In genomic region chr4:41934813-41935651, GRCh38 we compare ENCODE assay signal across 8 cellular contexts. TPM values are rescaled to one million over a fixed set of nuclear protein-coding genes. Genes with fewer than 3 reads are reported as not detected.
DNase-seq lines count a peak whose midpoint lies in the region; ATAC-seq and TF ChIP-seq lines count a peak whose summit lies in the region.

TSS of gene TMEM33 (plus strand) at chr4:41935429. CDS start at chr4:41935485, 56 bp downstream.

- DNase-seq in C1 segment of cervical spinal cord (lab: John Stamatoyannopoulos, UW) (peak in 13 of 14 donors; percentile 43 to 88 (median 80)), NCI-H748 (lab: John Stamatoyannopoulos, UW; ENCODE audit: unreplicated experiment) (peak; percentile 89), left lung (peak; percentile 88 to 89)
- DNase-seq in activated CD4-positive, alpha-beta T cell treated with anti-CD3 and anti-CD28 coated beads, Interleukin-2, amount 50 U/mL, for 1 hour = peak; percentile 71
- peak; percentile 66 to 68 for DNase-seq in stimulated activated CD4-positive, alpha-beta T cell treated with anti-CD3 and anti-CD28 coated beads, Interleukin-2, amount 100 ng/mL, for 48 hours

- H3K9me3 ChIP-seq in left lung = no peaks in the 10 kb centered on the region

- H3K4me1 Mint-ChIP-seq in dendritic cell treated with granulocyte-macrophage colony-stimulating factor and Interleukin-4, amounts not matched to agents 40 ng/mL and 50 ng/mL, for 4 days (ENCODE audit: low read depth) = peaks cover 35% of the 10 kb centered on the region

- no peaks in the 10 kb centered on the region for H3K27me3 ChIP-seq in left lung

- H3K27ac ChIP-seq in left lung = peak within 1 kb of the TSS; percentile 40 to 92

- H3K36me3 ChIP-seq in left lung = peaks cover 0 to 11% of the 10 kb centered on the region in 2 donors

- peak within 1 kb of the TSS; percentile 95 for H3K27ac Mint-ChIP-seq in dendritic cell treated with granulocyte-macrophage colony-stimulating factor and Interleukin-4, amounts not matched to agents 40 ng/mL and 50 ng/mL, for 4 days

- ATAC-seq in GM19351 (IDR thresholded peaks at IDR 0.05; ENCODE audit: unreplicated experiment) = peak; percentile 84
- peak; percentile 75 for ATAC-seq in HG03521 (IDR thresholded peaks at IDR 0.05; ENCODE audit: unreplicated experiment)
- ATAC-seq in left lung = peak; percentile 97

- H3K9me3 Mint-ChIP-seq in dendritic cell treated with granulocyte-macrophage colony-stimulating factor and Interleukin-4, amounts not matched to agents 40 ng/mL and 50 ng/mL, for 4 days = no peaks in the 10 kb centered on the region

- H3K36me3 Mint-ChIP-seq in dendritic cell treated with granulocyte-macrophage colony-stimulating factor and Interleukin-4, amounts not matched to agents 40 ng/mL and 50 ng/mL, for 4 days (ENCODE audit: low read depth) = peaks cover 34% of the 10 kb centered on the region

- H3K4me1 ChIP-seq in left lung = peaks cover 0 to 42% of the 10 kb centered on the region in 2 donors

- TF ChIP-seq CTCF in left lung (IDR thresholded peaks at IDR 0.05) = peak in 1 of 2 donors; percentile 18

- peak within 1 kb of the TSS; percentile 74 to 96 for H3K4me3 ChIP-seq in left lung

- intact Hi-C loops in dendritic cell treated with granulocyte-macrophage colony-stimulating factor and Interleukin-4, amounts not matched to agents 40 ng/mL and 50 ng/mL, for 4 days (cut with micrococcal nuclease) = loop anchor here (1.0 to 10.0 kb wide), 2 partner anchors 55 to 720 kb away; partner anchors contain the start of genes ATP8A1 and SLC30A9
- intact Hi-C loops in left lung (cut with DNase I) = no loop called here

- H3K27me3 Mint-ChIP-seq in dendritic cell treated with granulocyte-macrophage colony-stimulating factor and Interleukin-4, amounts not matched to agents 40 ng/mL and 50 ng/mL, for 4 days = no peaks in the 10 kb centered on the region

- peak within 1 kb of the TSS; percentile 94 for H3K4me3 Mint-ChIP-seq in dendritic cell treated with granulocyte-macrophage colony-stimulating factor and Interleukin-4, amounts not matched to agents 40 ng/mL and 50 ng/mL, for 4 days

RNA-seq across cellular contexts. Expression of gene TMEM33, which starts in this region (rescaled TPM):
- 10 to 100 TPM; 70.9 to 87.7 TPM for total RNA-seq in left lung

Comparison
In these comparisons a context has a peak if more than half of its experiments do, and no peak if none do; other contexts are left out.
1. Peak in every context shown above with its lines: DNase-seq, ATAC-seq, H3K4me3 ChIP-seq and H3K27ac ChIP-seq.